In genomic region chr1:89309828-89310227, GRCh38 we compare ENCODE assay signal across 13 cellular contexts. TPM values are rescaled to one million over a fixed set of nuclear protein-coding genes. Genes with fewer than 3 reads are reported as not detected.
DNase-seq lines count a peak whose midpoint lies in the region; ATAC-seq, FAIRE-seq and TF ChIP-seq lines count a peak whose summit lies in the region.
"Had no signal": no experiment of that assay in that cellular context is flagged by ENCODE, and none has a peak within 500 bp of the region (broad histone marks: within the 10 kb centered on the region; RNA-seq: fewer than 3 reads in every experiment).

No MANE protein-coding gene starts in this region.

- H3K4me1 ChIP-seq in HepG2 (ENCODE audit: insufficient read depth, low read length) (no peaks in the 10 kb centered on the region), thyroid gland (peaks cover 0 to 20% of the 10 kb centered on the region in 2 donors)

- ATAC-seq in activated CD8-positive, alpha-beta T cell treated with anti-CD3 and anti-CD28 coated beads for 36 hours = peak; percentile 45
- ATAC-seq in HepG2 = no peak
- no peak for ATAC-seq in HG02642 (IDR thresholded peaks at IDR 0.05; ENCODE audit: poor library complexity, unreplicated experiment)
- ATAC-seq in HG02938 (IDR thresholded peaks at IDR 0.05; ENCODE audit: unreplicated experiment) = no peak

- H3K27me3 ChIP-seq in HepG2 (ENCODE audit: control insufficient read depth in 1 of 2, insufficient read depth in 2 of 2, low read length in 2 of 2) (no peaks in the 10 kb centered on the region), thyroid gland (no peaks in the 10 kb centered on the region)
- H3K27me3 ChIP-seq: uterus had no signal

- H3K4me3 ChIP-seq in HepG2 (replicated peaks in 1 of 3; ENCODE audit: insufficient read depth in 1 of 3, low read depth in 2 of 3, low read length in 3 of 3) (no peak overlapping the region), thyroid gland (replicated peaks in 1 of 3) (no peak overlapping the region), foreskin fibroblast (ENCODE audit: low read depth in 1 of 2, low read length in 2 of 2) (no peak overlapping the region)
- H3K4me3 ChIP-seq: uterus had no signal

- no peaks in the 10 kb centered on the region for H4K20me1 ChIP-seq in HepG2 (ENCODE audit: insufficient read depth, low read length)

- H3K9me3 ChIP-seq in HepG2 (ENCODE audit: low read length) (no peaks in the 10 kb centered on the region), thyroid gland (no peaks in the 10 kb centered on the region)
- H3K9me3 ChIP-seq: uterus had no signal

- no peak for DNase-seq in activated naive CD4-positive, alpha-beta T cell (lab: John Stamatoyannopoulos, UW)
- no peak for DNase-seq in activated CD8-positive, alpha-beta T cell treated with anti-CD3 and anti-CD28 coated beads for 36 hours
- DNase-seq in HepG2 (ENCODE audit: low spot score) = no peak
- no peak for DNase-seq in thyroid gland
- DNase-seq in foreskin fibroblast = no peak
- DNase-seq: NCI-H446, uterus, WERI-Rb-1 had no signal

- H3K36me3 Mint-ChIP-seq in activated naive CD4-positive, alpha-beta T cell treated with anti-CD3 and anti-CD28 coated beads, Interleukin-2, amount 50 U/mL, for 24 hours = peaks cover 11% of the 10 kb centered on the region
- H3K36me3 Mint-ChIP-seq in activated CD8-positive, alpha-beta T cell treated with anti-CD3 and anti-CD28 coated beads for 36 hours (ENCODE audit: low read depth) = peaks cover 26% of the 10 kb centered on the region

- intact Hi-C loops in activated CD8-positive, alpha-beta T cell treated with anti-CD3 and anti-CD28 coated beads for 36 hours (cut with micrococcal nuclease) = loop anchor here (5.0 kb wide), 1 partner anchor 38 kb away; the partner anchor contains the start of gene GBP5
- intact Hi-C loops in HepG2 (cut with micrococcal nuclease; ENCODE audit: unreplicated experiment) = no loop called here
- intact Hi-C loops in thyroid gland (cut with DNase I) = no loop called here

- H3K36me3 ChIP-seq in HepG2 (replicated peaks in 1 of 2; ENCODE audit: control insufficient read depth in 1 of 2, insufficient read depth in 2 of 2, low read length in 2 of 2) (no peaks in the 10 kb centered on the region), thyroid gland (no peaks in the 10 kb centered on the region)
- H3K36me3 ChIP-seq: uterus, WERI-Rb-1 had no signal

- H3K27me3 Mint-ChIP-seq in activated naive CD4-positive, alpha-beta T cell treated with anti-CD3 and anti-CD28 coated beads, Interleukin-2, amount 50 U/mL, for 24 hours = no peaks in the 10 kb centered on the region
- no peaks in the 10 kb centered on the region for H3K27me3 Mint-ChIP-seq in activated CD8-positive, alpha-beta T cell treated with anti-CD3 and anti-CD28 coated beads for 36 hours

- CTCF ChIA-PET in activated CD8-positive, alpha-beta T cell treated with anti-CD3 and anti-CD28 coated beads for 36 hours (lab: Charles Lee) = interaction anchor here (1.0 to 2.5 kb wide), 8 partner anchors 8 to 183 kb away, joined by 4 to 14 read pairs (median 6); no protein-coding TSS in a partner anchor
- CTCF ChIA-PET in HepG2 (lab: Yijun Ruan, JAX; ENCODE audit: low intra/inter-chr PET ratio, low total read pairs) = no interaction called here

- H3K4me3 Mint-ChIP-seq in activated naive CD4-positive, alpha-beta T cell treated with anti-CD3 and anti-CD28 coated beads, Interleukin-2, amount 50 U/mL, for 24 hours = peak overlapping the region; percentile 69
- peak overlapping the region; percentile 18 for H3K4me3 Mint-ChIP-seq in activated CD8-positive, alpha-beta T cell treated with anti-CD3 and anti-CD28 coated beads for 36 hours

- WGBS in HepG2 (ENCODE audit: low lambda C conversion rate) = 0% methylated on average over 1 of the region's 1 CpG
- WGBS in thyroid gland, 2 donors = 69 to 75% methylated on average over 1 of the region's 1 CpG

- peaks cover 73% of the 10 kb centered on the region for H3K4me1 Mint-ChIP-seq in activated naive CD4-positive, alpha-beta T cell treated with anti-CD3 and anti-CD28 coated beads, Interleukin-2, amount 50 U/mL, for 24 hours
- peaks cover 63% of the 10 kb centered on the region for H3K4me1 Mint-ChIP-seq in activated CD8-positive, alpha-beta T cell treated with anti-CD3 and anti-CD28 coated beads for 36 hours (ENCODE audit: low read depth)

- no peak overlapping the region for H3K9ac ChIP-seq in HepG2 (ENCODE audit: insufficient read depth, low read depth, low read length)

- TF ChIP-seq POLR2A in HepG2 (IDR thresholded peaks at IDR 0.05; ENCODE audit: insufficient read depth in 1 of 2, low read depth in 2 of 2, low read length in 2 of 2) = no peak
- no peak for TF ChIP-seq POLR2A in thyroid gland (IDR thresholded peaks at IDR 0.05)

- H3K4me2 ChIP-seq in HepG2 (ENCODE audit: low read depth, low read length) = no peak overlapping the region

- POLR2A ChIA-PET in activated CD8-positive, alpha-beta T cell treated with anti-CD3 and anti-CD28 coated beads for 36 hours (lab: Charles Lee) = interaction anchor here (0.9 to 3.8 kb wide), 9 partner anchors 8 to 183 kb away, joined by 3 to 31 read pairs (median 5); partner anchors contain the start of genes GBP4 and GBP5
- POLR2A ChIA-PET in HepG2 (lab: Yijun Ruan, JAX) = no interaction called here

- in situ Hi-C loops in HepG2 (cut with HindIII; ENCODE audit: extremely low pct_ligation_motif_present, low pct_unique_long_range_greater_than_20kb) = no loop called here

- TF ChIP-seq CTCF in activated CD8-positive, alpha-beta T cell treated with anti-CD3 and anti-CD28 coated beads for 36 hours (IDR thresholded peaks at IDR 0.05) = no peak
- no peak for TF ChIP-seq CTCF in HepG2 (CRISPR knock-in tag; IDR thresholded peaks at IDR 0.05)
- TF ChIP-seq CTCF in thyroid gland (IDR thresholded peaks at IDR 0.05) = no peak
- no peak for TF ChIP-seq CTCF in foreskin fibroblast (IDR thresholded peaks at IDR 0.05; ENCODE audit: low read depth, low read length)

- no peaks in the 10 kb centered on the region for H3K79me2 ChIP-seq in HepG2 (ENCODE audit: insufficient read depth, low read length)

- no peak for FAIRE-seq in HepG2 (lab: Jason Lieb, UNC)
- FAIRE-seq: G401.6 had no signal

- no peak overlapping the region for H2AFZ ChIP-seq in HepG2 (ENCODE audit: low read length)

- TF ChIP-seq EP300 in HepG2 (IDR thresholded peaks at IDR 0.05; ENCODE audit: low read depth in 2 of 2, low read length in 2 of 2) (no peak), HepG2 (CRISPR knock-in tag; IDR thresholded peaks at IDR 0.05; ENCODE audit: borderline replicate concordance) (no peak)

- peaks cover 17% of the 10 kb centered on the region for H3K9me3 Mint-ChIP-seq in activated naive CD4-positive, alpha-beta T cell treated with anti-CD3 and anti-CD28 coated beads, Interleukin-2, amount 50 U/mL, for 24 hours
- H3K9me3 Mint-ChIP-seq in activated CD8-positive, alpha-beta T cell treated with anti-CD3 and anti-CD28 coated beads for 36 hours = peaks cover 21% of the 10 kb centered on the region

- TF ChIP-seq RAD21 in HepG2 (CRISPR knock-in tag; IDR thresholded peaks at IDR 0.05) = no peak

- H3K27ac ChIP-seq in HepG2 (ENCODE audit: extremely low read length, insufficient read depth, low read length) (no peak overlapping the region), thyroid gland (peak overlapping the region in 2 of 3 donors; percentile 38 to 61)
- H3K27ac ChIP-seq: WERI-Rb-1 had no signal

- BruUV-seq in HepG2 (replicated peaks; lab: Mats Ljungman, UMichigan) = no TSS peak

- peak overlapping the region; percentile 99 for H3K27ac Mint-ChIP-seq in activated naive CD4-positive, alpha-beta T cell treated with anti-CD3 and anti-CD28 coated beads, Interleukin-2, amount 50 U/mL, for 24 hours
- H3K27ac Mint-ChIP-seq in activated CD8-positive, alpha-beta T cell treated with anti-CD3 and anti-CD28 coated beads for 36 hours = peak overlapping the region; percentile 94

RNA-seq across cellular contexts. Expression of gene GBP5, which starts 37.2 kb away (rescaled TPM):
- total RNA-seq in activated CD8-positive, alpha-beta T cell treated with anti-CD3 and anti-CD28 coated beads for 36 hours = 100 to 1,000 TPM; 163 to 174 TPM
- total RNA-seq in HepG2 (2016; rRNA removed; fragmentation: Illumina TruSeq; extraction: Trizol) = not detected in 2 replicates
- total RNA-seq in HepG2 (2016; cell fraction: cytosol; rRNA removed; fragmentation: Illumina TruSeq; extraction: Trizol; ENCODE audit: low read depth) = not detected in 2 replicates
- not detected in 2 replicates for total RNA-seq in HepG2 (2016; cell fraction: insoluble cytoplasmic fraction; rRNA removed; fragmentation: Illumina TruSeq; extraction: Trizol)
- not detected in 2 replicates for total RNA-seq in HepG2 (2016; cell fraction: membrane; rRNA removed; fragmentation: Illumina TruSeq; extraction: Trizol)
- total RNA-seq in HepG2 (2016; cell fraction: nucleus; rRNA removed; fragmentation: Illumina TruSeq; extraction: Trizol) = not detected in 2 replicates
- polyA plus RNA-seq in HepG2 (2011; rRNA removed) = 0.01 TPM in 1 of 2 replicates, not detected in the other
- polyA plus RNA-seq in HepG2 (2011; cell fraction: cytosol; rRNA removed) = not detected in 2 replicates
- polyA plus RNA-seq in HepG2 (2011; cell fraction: nucleus; rRNA removed) = not detected in 2 replicates
- polyA plus RNA-seq in HepG2 (2012) = not detected in 2 replicates
- polyA plus RNA-seq in HepG2 (2016; cell fraction: cytosol; fragmentation: Illumina TruSeq; extraction: Trizol; ENCODE audit: low read depth) = not detected in 2 replicates
- polyA plus RNA-seq in HepG2 (2016; cell fraction: insoluble cytoplasmic fraction; fragmentation: Illumina TruSeq; extraction: Trizol; ENCODE audit: low read depth) = not detected in 2 replicates
- polyA plus RNA-seq in HepG2 (2016; cell fraction: membrane; fragmentation: Illumina TruSeq; extraction: Trizol; ENCODE audit: low read depth) = not detected in 2 replicates
- polyA plus RNA-seq in HepG2 (2016; cell fraction: nucleus; fragmentation: Illumina TruSeq; extraction: Trizol; ENCODE audit: insufficient read depth, low read depth) = not detected in 2 replicates
- 0.33 TPM in 1 of 2 replicates, not detected in the other for polyA minus RNA-seq in HepG2 (2011; rRNA and poly(A)+ RNA removed; ENCODE audit: low replicate concordance)
- not detected in 2 replicates for polyA minus RNA-seq in HepG2 (2011; cell fraction: cytosol; rRNA and poly(A)+ RNA removed)
- polyA minus RNA-seq in HepG2 (2011; cell fraction: nucleus; rRNA and poly(A)+ RNA removed) = not detected in 2 replicates
- 1 to 10 TPM; 1.0 to 3.0 (median 2.4) TPM for total RNA-seq in thyroid gland
- total RNA-seq: RPMI7951 had no signal

RNA-seq across cellular contexts. Expression of gene GBP6, which starts 54.0 kb away (rescaled TPM):
- under 1 TPM; 0.49 to 0.61 TPM for total RNA-seq in activated CD8-positive, alpha-beta T cell treated with anti-CD3 and anti-CD28 coated beads for 36 hours
- total RNA-seq in HepG2 (2016; rRNA removed; fragmentation: Illumina TruSeq; extraction: Trizol) = not detected in 2 replicates
- not detected in 2 replicates for total RNA-seq in HepG2 (2016; cell fraction: cytosol; rRNA removed; fragmentation: Illumina TruSeq; extraction: Trizol; ENCODE audit: low read depth)
- total RNA-seq in HepG2 (2016; cell fraction: insoluble cytoplasmic fraction; rRNA removed; fragmentation: Illumina TruSeq; extraction: Trizol) = not detected in 2 replicates
- total RNA-seq in HepG2 (2016; cell fraction: membrane; rRNA removed; fragmentation: Illumina TruSeq; extraction: Trizol) = not detected in 2 replicates
- not detected in 2 replicates for total RNA-seq in HepG2 (2016; cell fraction: nucleus; rRNA removed; fragmentation: Illumina TruSeq; extraction: Trizol)
- polyA plus RNA-seq in HepG2 (2011; rRNA removed) = not detected in 2 replicates
- polyA plus RNA-seq in HepG2 (2011; cell fraction: cytosol; rRNA removed) = not detected in 2 replicates
- polyA plus RNA-seq in HepG2 (2011; cell fraction: nucleus; rRNA removed) = not detected in 2 replicates
- not detected in 2 replicates for polyA plus RNA-seq in HepG2 (2012)
- not detected in 2 replicates for polyA plus RNA-seq in HepG2 (2016; cell fraction: cytosol; fragmentation: Illumina TruSeq; extraction: Trizol; ENCODE audit: low read depth)
- not detected in 2 replicates for polyA plus RNA-seq in HepG2 (2016; cell fraction: insoluble cytoplasmic fraction; fragmentation: Illumina TruSeq; extraction: Trizol; ENCODE audit: low read depth)
- not detected in 2 replicates for polyA plus RNA-seq in HepG2 (2016; cell fraction: membrane; fragmentation: Illumina TruSeq; extraction: Trizol; ENCODE audit: low read depth)
- polyA plus RNA-seq in HepG2 (2016; cell fraction: nucleus; fragmentation: Illumina TruSeq; extraction: Trizol; ENCODE audit: insufficient read depth, low read depth) = not detected in 2 replicates
- polyA minus RNA-seq in HepG2 (2011; rRNA and poly(A)+ RNA removed; ENCODE audit: low replicate concordance) = not detected in 2 replicates
- not detected in 2 replicates for polyA minus RNA-seq in HepG2 (2011; cell fraction: cytosol; rRNA and poly(A)+ RNA removed)
- not detected in 2 replicates for polyA minus RNA-seq in HepG2 (2011; cell fraction: nucleus; rRNA and poly(A)+ RNA removed)
- total RNA-seq in thyroid gland = under 1 TPM in 1 of 4 donors, not detected in 3; 0.89 TPM
- total RNA-seq: RPMI7951, uterus had no signal

Comparison
In these comparisons a context has a peak if more than half of its experiments do, and no peak if none do; other contexts are left out.
1. RNA of gene GBP5, which starts 37.2 kb away (total RNA-seq): 163 to 174 TPM in activated CD8-positive, alpha-beta T cell treated with anti-CD3 and anti-CD28 coated beads for 36 hours; 1.0 to 3.0 TPM in thyroid gland and not detected in HepG2; every median in the first group is over 10 times any median in the second.